ENCODE assay signal across 9 cellular contexts in genomic region chr22:46737976-46738641, GRCh38. TPM values are rescaled to one million over a fixed set of nuclear protein-coding genes. Genes with fewer than 3 reads are reported as not detected.
A peak's percentile ranks its signal among the peaks of the same experiment; 100 is the strongest.
DNase-seq lines count a peak whose midpoint lies in the region; ATAC-seq, FAIRE-seq and TF ChIP-seq lines count a peak whose summit lies in the region.
"Had no signal": no experiment of that assay in that cellular context is flagged by ENCODE, and none has a peak within 500 bp of the region (broad histone marks: within the 10 kb centered on the region; RNA-seq: fewer than 3 reads in every experiment).

Gene CERK (minus strand): TSS chr22:46738252. CDS start chr22:46738148, 104 bp downstream.

- peaks cover 32% of the 10 kb centered on the region for H3K4me1 Mint-ChIP-seq in Caco-2 (ENCODE audit: low read depth, unreplicated experiment)

- peak within 1 kb of the TSS; percentile 67 for H3K4me3 ChIP-seq in Caco-2 (ENCODE audit: low read depth, low read length)
- peak within 1 kb of the TSS; percentile 77 to 81 for H3K4me3 ChIP-seq in duodenal mucosa (ENCODE audit: low read depth in 1 of 2, low read length in 2 of 2)
- peak within 1 kb of the TSS; percentile 79 to 92 (median 84) for H3K4me3 ChIP-seq in HepG2 (replicated peaks in 1 of 3; ENCODE audit: insufficient read depth in 1 of 3, low read depth in 2 of 3, low read length in 3 of 3)

- 0% methylated on average over 3 of the region's 99 CpGs for WGBS in HepG2 (ENCODE audit: low lambda C conversion rate)

- H3K27ac ChIP-seq in duodenal mucosa (ENCODE audit: low read depth, low read length) (peak within 1 kb of the TSS; percentile 82), HepG2 (ENCODE audit: extremely low read length, insufficient read depth, low read length) (peak within 1 kb of the TSS; percentile 87)

- POLR2A ChIA-PET in Caco-2 (lab: Charles Lee) (interaction anchor here (1.5 kb wide), 1 partner anchor 24 kb away, joined by 4 read pairs; the partner anchor contains the start of gene TBC1D22A), HepG2 (lab: Yijun Ruan, JAX) (interaction anchor here (1.2 to 4.0 kb wide), 11 partner anchors 13 to 177 kb away, joined by 3 to 42 read pairs (median 7); partner anchors contain the start of gene TBC1D22A)

- H3K27ac Mint-ChIP-seq in Caco-2 (ENCODE audit: unreplicated experiment), result peak within 1 kb of the TSS; percentile 45

- H3K79me2 ChIP-seq in HepG2 (ENCODE audit: insufficient read depth, low read length), result peaks cover 36% of the 10 kb centered on the region

- ATAC-seq in GM21723 (IDR thresholded peaks at IDR 0.05; ENCODE audit: unreplicated experiment) (peak; percentile 53), HepG2 (peak; percentile 60)

- peak; percentile 61 to 65 for DNase-seq in Caco-2
- peak; percentile 36 for DNase-seq in NCI-H2196 (lab: John Stamatoyannopoulos, UW; ENCODE audit: unreplicated experiment)
- DNase-seq in activated CD4-positive, alpha-beta T cell treated with anti-CD3 and anti-CD28 coated beads, Interleukin-2, amount 50 U/mL, for 48 hours, result peak; percentile 65 to 73
- peak; percentile 36 for DNase-seq in HepG2 (ENCODE audit: low spot score)
- DNase-seq in stimulated activated CD4-positive, alpha-beta T cell treated with anti-CD3 and anti-CD28 coated beads, Interleukin-2, amount 100 ng/mL, for 48 hours, result peak; percentile 39 to 51
- DNase-seq in NCI-H128 (lab: John Stamatoyannopoulos, UW; ENCODE audit: unreplicated experiment), result no peak

- H3K27me3 ChIP-seq in Caco-2 (replicated peaks; ENCODE audit: control insufficient read depth, insufficient read depth, low read length) (no peaks in the 10 kb centered on the region), duodenal mucosa (ENCODE audit: control insufficient read depth in 1 of 2, insufficient read depth in 2 of 2, low read length in 2 of 2) (no peaks in the 10 kb centered on the region), HepG2 (ENCODE audit: control insufficient read depth in 1 of 2, insufficient read depth in 2 of 2, low read length in 2 of 2) (no peaks in the 10 kb centered on the region; a peak in 1 of 5 replicates)

- peaks cover 28% of the 10 kb centered on the region for H3K4me1 ChIP-seq in Caco-2
- peaks cover 58 to 77% of the 10 kb centered on the region in 2 donors for H3K4me1 ChIP-seq in duodenal mucosa (ENCODE audit: control insufficient read depth in 1 of 2, insufficient read depth in 2 of 2, low read length in 2 of 2)
- peaks cover 78% of the 10 kb centered on the region for H3K4me1 ChIP-seq in HepG2 (ENCODE audit: insufficient read depth, low read length)

- FAIRE-seq in HepG2 (lab: Jason Lieb, UNC), result no peak
- FAIRE-seq: colon had no signal

- H2AFZ ChIP-seq in HepG2 (ENCODE audit: low read length), result no peak within 1 kb of the TSS

- peaks cover 18% of the 10 kb centered on the region for H4K20me1 ChIP-seq in HepG2 (ENCODE audit: insufficient read depth, low read length)

- peaks cover 9% of the 10 kb centered on the region for H3K36me3 Mint-ChIP-seq in Caco-2 (ENCODE audit: insufficient read depth, unreplicated experiment)

- in situ Hi-C loops in HepG2 (cut with HindIII; ENCODE audit: extremely low pct_ligation_motif_present, low pct_unique_long_range_greater_than_20kb), result no loop called here

- CTCF ChIA-PET in Caco-2 (lab: Charles Lee) (no interaction called here), HepG2 (lab: Yijun Ruan, JAX; ENCODE audit: low intra/inter-chr PET ratio, low total read pairs) (interaction anchor here (0.9 kb wide), 1 partner anchor 21 kb away, joined by 5 read pairs; no protein-coding TSS in a partner anchor)

- H3K9me3 Mint-ChIP-seq in Caco-2 (ENCODE audit: unreplicated experiment), result no peaks in the 10 kb centered on the region

- intact Hi-C loops in Caco-2 (cut with micrococcal nuclease; ENCODE audit: unreplicated experiment), result no loop called here
- intact Hi-C loops in HepG2 (cut with micrococcal nuclease; ENCODE audit: unreplicated experiment), result loop anchor here (2.0 to 10.0 kb wide), 2 partner anchors 17 to 163 kb away; no protein-coding TSS in a partner anchor

- BruUV-seq in Caco-2 (replicated peaks; lab: Mats Ljungman, UMichigan) (no TSS peak), HepG2 (replicated peaks; lab: Mats Ljungman, UMichigan) (no TSS peak)

- peak within 1 kb of the TSS; percentile 82 for H3K4me3 Mint-ChIP-seq in Caco-2 (ENCODE audit: unreplicated experiment)

- peak within 1 kb of the TSS; percentile 95 for H3K4me2 ChIP-seq in HepG2 (ENCODE audit: low read depth, low read length)

- TF ChIP-seq EP300 in HepG2 (IDR thresholded peaks at IDR 0.05; ENCODE audit: low read depth in 2 of 2, low read length in 2 of 2), result no peak
- no peak for TF ChIP-seq EP300 in HepG2 (CRISPR knock-in tag; IDR thresholded peaks at IDR 0.05; ENCODE audit: borderline replicate concordance)

- H3K9ac ChIP-seq in duodenal mucosa (ENCODE audit: low read depth in 1 of 2, low read length in 2 of 2), result peak within 1 kb of the TSS; percentile 79 to 80
- H3K9ac ChIP-seq in HepG2 (ENCODE audit: insufficient read depth, low read depth, low read length), result peak within 1 kb of the TSS; percentile 87

- TF ChIP-seq POLR2A in HepG2 (IDR thresholded peaks at IDR 0.05; ENCODE audit: insufficient read depth in 1 of 2, low read depth in 2 of 2, low read length in 2 of 2), result peak in 1 of 2 experiments; percentile 73; a peak in 2 of 4 replicates

- H3K9me3 ChIP-seq in Caco-2 (peaks cover 2% of the 10 kb centered on the region; the same call in 1 of the 2 replicates), duodenal mucosa (ENCODE audit: control insufficient read depth in 1 of 2, low read length in 2 of 2) (no peaks in the 10 kb centered on the region), HepG2 (ENCODE audit: low read length) (no peaks in the 10 kb centered on the region)

- TF ChIP-seq CTCF in Caco-2 (IDR thresholded peaks at IDR 0.05; ENCODE audit: insufficient read depth in 1 of 2, low read depth in 1 of 2, low read length in 1 of 2, severe bottlenecking in 1 of 2, unreplicated experiment in 1 of 2), result no peak
- no peak for TF ChIP-seq CTCF in HepG2 (CRISPR knock-in tag; IDR thresholded peaks at IDR 0.05)

- no peaks in the 10 kb centered on the region for H3K27me3 Mint-ChIP-seq in Caco-2 (ENCODE audit: insufficient read depth, unreplicated experiment)

- H3K36me3 ChIP-seq in Caco-2 (ENCODE audit: control insufficient read depth, insufficient read depth, low read length), result no peaks in the 10 kb centered on the region
- H3K36me3 ChIP-seq in duodenal mucosa (ENCODE audit: control insufficient read depth in 1 of 2, insufficient read depth in 2 of 2, low read length in 2 of 2), result no peaks in the 10 kb centered on the region
- peaks cover 0 to 3% of the 10 kb centered on the region in 2 experiments; a peak in 1 of 5 replicates for H3K36me3 ChIP-seq in HepG2 (replicated peaks in 1 of 2; ENCODE audit: control insufficient read depth in 1 of 2, insufficient read depth in 2 of 2, low read length in 2 of 2)

- no peak for TF ChIP-seq RAD21 in HepG2 (CRISPR knock-in tag; IDR thresholded peaks at IDR 0.05)

TF ChIP-seq in HepG2, 621 proteins besides CTCF, POLR2A, EP300 and RAD21 (continues in another document):
- TF ChIP-seq ZSCAN21 (CRISPR knock-in tag; IDR thresholded peaks at IDR 0.05; ENCODE audit: borderline replicate concordance) (0 out of 2 replicates have a peak, but pooled peaks have one; percentile 11), TMF1 (CRISPR knock-in tag; IDR thresholded peaks at IDR 0.05; ENCODE audit: low read depth) (peak; percentile 71; the same call in 1 of the 2 replicates), IKZF5 (CRISPR knock-in tag; IDR thresholded peaks at IDR 0.05) (peak; percentile 5; the same call in 1 of the 2 replicates), ZZZ3 (CRISPR knock-in tag; IDR thresholded peaks at IDR 0.05; ENCODE audit: borderline replicate concordance) (no peak), POLR2G (IDR thresholded peaks at IDR 0.05; ENCODE audit: low read depth, low read length) (peak; percentile 51)

RNA-seq across cellular contexts. Expression of gene CERK, which starts in this region (rescaled TPM):
- total RNA-seq in Caco-2 (2022) (35.0 and 37.6 TPM in 2 replicates), HepG2 (2016; rRNA removed; fragmentation: Illumina TruSeq; extraction: Trizol) (40.3 and 41.8 TPM in 2 replicates)
- 33.8 and 34.8 TPM in 2 replicates for total RNA-seq in HepG2 (2016; cell fraction: cytosol; rRNA removed; fragmentation: Illumina TruSeq; extraction: Trizol; ENCODE audit: low read depth)
- total RNA-seq in HepG2 (2016; cell fraction: insoluble cytoplasmic fraction; rRNA removed; fragmentation: Illumina TruSeq; extraction: Trizol), result 36.2 and 38.6 TPM in 2 replicates
- total RNA-seq in HepG2 (2016; cell fraction: membrane; rRNA removed; fragmentation: Illumina TruSeq; extraction: Trizol), result 63.0 and 65.4 TPM in 2 replicates
- 26.0 and 34.7 TPM in 2 replicates for total RNA-seq in HepG2 (2016; cell fraction: nucleus; rRNA removed; fragmentation: Illumina TruSeq; extraction: Trizol)
- polyA plus RNA-seq in HepG2 (2011; rRNA removed), result 41.9 and 49.5 TPM in 2 replicates
- 38.6 and 42.2 TPM in 2 replicates for polyA plus RNA-seq in HepG2 (2011; cell fraction: cytosol; rRNA removed)
- polyA plus RNA-seq in HepG2 (2011; cell fraction: nucleus; rRNA removed), result 42.7 and 45.1 TPM in 2 replicates
- polyA plus RNA-seq in HepG2 (2012), result 38.6 and 44.4 TPM in 2 replicates
- 31.4 and 34.6 TPM in 2 replicates for polyA plus RNA-seq in HepG2 (2016; cell fraction: cytosol; fragmentation: Illumina TruSeq; extraction: Trizol; ENCODE audit: low read depth)
- 32.4 and 37.2 TPM in 2 replicates for polyA plus RNA-seq in HepG2 (2016; cell fraction: insoluble cytoplasmic fraction; fragmentation: Illumina TruSeq; extraction: Trizol; ENCODE audit: low read depth)
- 47.9 and 48.5 TPM in 2 replicates for polyA plus RNA-seq in HepG2 (2016; cell fraction: membrane; fragmentation: Illumina TruSeq; extraction: Trizol; ENCODE audit: low read depth)
- 42.2 and 46.3 TPM in 2 replicates for polyA plus RNA-seq in HepG2 (2016; cell fraction: nucleus; fragmentation: Illumina TruSeq; extraction: Trizol; ENCODE audit: insufficient read depth, low read depth)
- 29.1 and 59.9 TPM in 2 replicates for polyA minus RNA-seq in HepG2 (2011; rRNA and poly(A)+ RNA removed; ENCODE audit: low replicate concordance)
- 26.6 and 33.8 TPM in 2 replicates for polyA minus RNA-seq in HepG2 (2011; cell fraction: cytosol; rRNA and poly(A)+ RNA removed)
- 39.4 and 41.5 TPM in 2 replicates for polyA minus RNA-seq in HepG2 (2011; cell fraction: nucleus; rRNA and poly(A)+ RNA removed)
